In genomic region chr2:64990823-64991222, GRCh38 we compare ENCODE assay signal across 9 cellular contexts. TPM values are rescaled to one million over a fixed set of nuclear protein-coding genes. Genes with fewer than 3 reads are reported as not detected.
DNase-seq lines count a peak whose midpoint lies in the region; ATAC-seq and TF ChIP-seq lines count a peak whose summit lies in the region.
"Had no signal": no experiment of that assay in that cellular context is flagged by ENCODE, and none has a peak within 500 bp of the region (broad histone marks: within the 10 kb centered on the region; RNA-seq: fewer than 3 reads in every experiment).

No MANE protein-coding gene starts in this region.

- no peak overlapping the region for H3K9ac ChIP-seq in iPS-20b (ENCODE audit: low read depth, low read length)

- DNase-seq in activated T-cell treated with anti-CD3 and anti-CD28 coated beads, Interleukin-2, amount 50 U/mL, for 72 hours = no peak
- no peak for DNase-seq in activated T-cell treated with anti-CD3 and anti-CD28 coated beads, Interleukin-2, amount 50 U/mL, for 48 hours
- no peak for DNase-seq in activated B cell treated with CpG ODN at 0.5 μM for 24 hours
- DNase-seq in suprapubic skin (ENCODE audit: low spot score in 2 of 2) = no peak
- no peak for DNase-seq in NCI-H2107 treated with DMSO at 0.1 percent for 48 hours (lab: John Stamatoyannopoulos, UW; ENCODE audit: unreplicated experiment)
- DNase-seq: NCI-H446 had no signal

- CTCF ChIA-PET in activated B cell treated with CpG ODN at 0.5 μM for 24 hours (lab: Charles Lee) = interaction anchor here (1.2 to 1.4 kb wide), 2 partner anchors 73 to 118 kb away, joined by 3 to 4 read pairs; no protein-coding TSS in a partner anchor

- H3K9me3 ChIP-seq in iPS-20b (ENCODE audit: insufficient read depth, low read depth, low read length) (no peaks in the 10 kb centered on the region), suprapubic skin (no peaks in the 10 kb centered on the region)

- no peak overlapping the region for H3K27ac ChIP-seq in iPS-20b (ENCODE audit: low read length)
- H3K27ac ChIP-seq in suprapubic skin = no peak overlapping the region

- no peak for TF ChIP-seq POLR2A in suprapubic skin (IDR thresholded peaks at IDR 0.05)

- intact Hi-C loops in activated B cell treated with CpG ODN at 0.5 μM for 24 hours (cut with micrococcal nuclease) = no loop called here

- H3K36me3 Mint-ChIP-seq in activated T-cell treated with anti-CD3 and anti-CD28 coated beads, Interleukin-2, amount 50 U/mL, for 72 hours (ENCODE audit: insufficient read depth in 2 of 2) = peaks cover 4 to 14% of the 10 kb centered on the region in 2 donors
- H3K36me3 Mint-ChIP-seq in activated B cell treated with CpG ODN at 0.5 μM for 24 hours (ENCODE audit: low read depth) = peaks cover 5% of the 10 kb centered on the region

- no peak for ATAC-seq in activated T-cell treated with anti-CD3 and anti-CD28 coated beads, Interleukin-2, amount 50 U/mL, for 72 hours (replicated peaks in 1 of 2)
- no peak for ATAC-seq in activated B cell treated with CpG ODN at 0.5 μM for 24 hours (ENCODE audit: low read depth)
- ATAC-seq in GM18520 (IDR thresholded peaks at IDR 0.05; ENCODE audit: unreplicated experiment) = no peak
- no peak for ATAC-seq in GM18511 (IDR thresholded peaks at IDR 0.05; ENCODE audit: unreplicated experiment)

- H3K4me3 Mint-ChIP-seq in activated T-cell treated with anti-CD3 and anti-CD28 coated beads, Interleukin-2, amount 50 U/mL, for 72 hours = peak overlapping the region; percentile 94 to 95
- H3K4me3 Mint-ChIP-seq in activated B cell treated with CpG ODN at 0.5 μM for 24 hours = peak overlapping the region; percentile 86

- no peak for TF ChIP-seq CTCF in activated B cell treated with CpG ODN at 0.5 μM for 24 hours (IDR thresholded peaks at IDR 0.05)
- TF ChIP-seq CTCF in suprapubic skin (IDR thresholded peaks at IDR 0.05) = no peak

- POLR2A ChIA-PET in activated B cell treated with CpG ODN at 0.5 μM for 24 hours (lab: Charles Lee) = interaction anchor here (0.7 to 6.9 kb wide), 8 partner anchors 26 to 347 kb away, joined by 3 to 102 read pairs (median 30); no protein-coding TSS in a partner anchor

- TF ChIP-seq EP300 in suprapubic skin (IDR thresholded peaks at IDR 0.05) = no peak

- H3K27me3 ChIP-seq in iPS-20b (ENCODE audit: insufficient read depth, low read length) (peaks cover 84% of the 10 kb centered on the region), suprapubic skin (no peaks in the 10 kb centered on the region)

- H3K27ac Mint-ChIP-seq in activated T-cell treated with anti-CD3 and anti-CD28 coated beads, Interleukin-2, amount 50 U/mL, for 72 hours = peak overlapping the region; percentile 82
- H3K27ac Mint-ChIP-seq in activated B cell treated with CpG ODN at 0.5 μM for 24 hours = peak overlapping the region; percentile 75

- H3K4me1 Mint-ChIP-seq in activated T-cell treated with anti-CD3 and anti-CD28 coated beads, Interleukin-2, amount 50 U/mL, for 72 hours (ENCODE audit: low read depth) = peaks cover 69% of the 10 kb centered on the region
- peaks cover 40% of the 10 kb centered on the region for H3K4me1 Mint-ChIP-seq in activated B cell treated with CpG ODN at 0.5 μM for 24 hours

- peaks cover 26% of the 10 kb centered on the region for H3K27me3 Mint-ChIP-seq in activated T-cell treated with anti-CD3 and anti-CD28 coated beads, Interleukin-2, amount 50 U/mL, for 72 hours (ENCODE audit: low read depth)
- no peaks in the 10 kb centered on the region for H3K27me3 Mint-ChIP-seq in activated B cell treated with CpG ODN at 0.5 μM for 24 hours

- 49% methylated on average over 2 of the region's 2 CpGs for WGBS in suprapubic skin

- no peaks in the 10 kb centered on the region for H3K9me3 Mint-ChIP-seq in activated T-cell treated with anti-CD3 and anti-CD28 coated beads, Interleukin-2, amount 50 U/mL, for 72 hours
- H3K9me3 Mint-ChIP-seq in activated B cell treated with CpG ODN at 0.5 μM for 24 hours = no peaks in the 10 kb centered on the region

- H3K36me3 ChIP-seq in iPS-20b (ENCODE audit: insufficient read depth, low read depth, low read length) (no peaks in the 10 kb centered on the region), suprapubic skin (no peaks in the 10 kb centered on the region)

- H3K4me3 ChIP-seq in iPS-20b (ENCODE audit: low read length) = 0 out of 2 replicates have a peak overlapping the region, but pooled peaks have one; percentile 80
- H3K4me3 ChIP-seq in suprapubic skin = peak overlapping the region; percentile 83

- H3K4me1 ChIP-seq in iPS-20b (ENCODE audit: insufficient read depth, low read length) = no peaks in the 10 kb centered on the region; the same call in 1 of the 2 replicates
- peaks cover 46% of the 10 kb centered on the region for H3K4me1 ChIP-seq in suprapubic skin

RNA-seq across cellular contexts. Expression of gene SLC1A4, which starts 1.6 kb away (rescaled TPM):
- total RNA-seq in activated T-cell treated with anti-CD3 and anti-CD28 coated beads, Interleukin-2, amount 50 U/mL, for 72 hours = 10 to 100 TPM; 41.6 to 45.3 TPM
- total RNA-seq in activated B cell treated with CpG ODN at 0.5 μM for 24 hours (32.1 and 35.4 TPM in 2 replicates), suprapubic skin (10 to 100 TPM; 12.9 to 39.5 (median 29.0) TPM)
